ENCODE assay signal across 8 cellular contexts in the genomic region with DNA sequence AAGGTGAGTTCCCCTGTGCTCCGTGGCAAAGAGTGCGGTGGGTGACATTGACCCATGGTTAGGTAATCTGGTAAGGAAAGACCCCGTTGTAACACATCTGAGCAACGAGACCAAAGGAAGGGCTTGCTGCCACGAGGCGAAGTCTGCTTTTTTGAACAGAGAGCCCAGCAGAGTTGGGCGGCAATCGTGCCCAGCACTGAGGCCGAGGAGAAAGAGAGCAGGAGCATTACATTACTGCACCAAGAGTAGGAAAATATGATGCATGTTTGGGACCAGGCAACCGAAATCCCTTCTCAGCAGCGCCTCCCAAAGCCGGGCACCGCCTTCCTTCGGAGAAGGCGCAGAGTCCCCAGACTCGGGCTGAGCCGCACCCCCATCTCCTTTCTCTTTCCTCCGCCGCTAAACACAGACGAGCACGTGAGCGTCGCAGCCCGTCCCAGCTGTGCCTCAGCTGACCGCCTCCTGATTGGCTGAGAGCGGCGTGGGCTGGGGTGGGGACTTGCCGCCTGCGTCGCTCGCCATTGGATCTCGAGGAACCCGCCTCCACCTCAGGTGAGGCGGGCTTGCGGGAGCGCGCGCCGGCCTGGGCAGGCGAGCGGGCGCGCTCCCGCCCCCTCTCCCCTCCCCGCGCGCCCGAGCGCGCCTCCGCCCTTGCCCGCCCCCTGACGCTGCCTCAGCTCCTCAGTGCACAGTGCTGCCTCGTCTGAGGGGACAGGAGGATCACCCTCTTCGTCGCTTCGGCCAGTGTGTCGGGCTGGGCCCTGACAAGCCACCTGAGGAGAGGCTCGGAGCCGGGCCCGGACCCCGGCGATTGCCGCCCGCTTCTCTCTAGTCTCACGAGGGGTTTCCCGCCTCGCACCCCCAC. TPM values are rescaled to one million over a fixed set of nuclear protein-coding genes. Genes with fewer than 3 reads are reported as not detected.
DNase-seq lines count a peak whose midpoint lies in the region; ATAC-seq, FAIRE-seq and TF ChIP-seq lines count a peak whose summit lies in the region.

A gene (plus strand): TSS at position 684 of the 865 bp plus-strand sequence. CDS start 292 bp downstream, outside the sequence.

- peaks cover 0 to 6% (median 1%) of the 10 kb centered on the region in 4 experiments; a peak in 4 of 7 replicates for H3K4me1 ChIP-seq in H1 (replicated peaks in 1 of 4; ENCODE audit: control insufficient read depth in 3 of 4, insufficient read depth in 4 of 4, low read length in 3 of 4)

- no peak within 1 kb of the TSS for H2AK5ac ChIP-seq in H1 (ENCODE audit: low read depth, low read length)

- H4K91ac ChIP-seq in H1 (replicated peaks; ENCODE audit: insufficient read length, low read length) = peak within 1 kb of the TSS; percentile 95

- peak within 1 kb of the TSS; percentile 72 to 81 for H3K4me2 ChIP-seq in H1 (ENCODE audit: insufficient read depth in 1 of 2, low read depth in 2 of 2, low read length in 2 of 2)

- H3K14ac ChIP-seq in H1 (ENCODE audit: insufficient read length) = peak within 1 kb of the TSS; percentile 25

- no peaks in the 10 kb centered on the region for H3K9me3 Mint-ChIP-seq in activated CD8-positive, alpha-beta memory T cell treated with anti-CD3 and anti-CD28 coated beads, Interleukin-2, amount 10 ng/mL, durations not matched to agents 7 days and 5 days (ENCODE audit: low read depth)
- peaks cover 7% of the 10 kb centered on the region for H3K9me3 Mint-ChIP-seq in memory B cell

- H4K5ac ChIP-seq in H1 (ENCODE audit: insufficient read length, low read depth, low read length) = peak within 1 kb of the TSS; percentile 97

- no peaks in the 10 kb centered on the region for H3K36me3 ChIP-seq in H1 (ENCODE audit: control insufficient read depth in 2 of 4, insufficient read depth in 4 of 4, low read length in 3 of 4)

- POLR2A ChIA-PET in H1 (lab: Charles Lee; ENCODE audit: partially characterized antibody) = interaction anchor here (0.6 to 2.3 kb wide), 29 partner anchors 10 to 251 kb away, joined by 3 to 25 read pairs (median 4); a partner anchor contains a TSS

- TF ChIP-seq EP300 in H1 (IDR thresholded peaks at IDR 0.05; ENCODE audit: borderline replicate concordance in 1 of 2, low read depth in 2 of 2, low read length in 2 of 2) = no peak

- peak within 1 kb of the TSS; percentile 96 for H3K18ac ChIP-seq in H1 (ENCODE audit: extremely low read depth, low read length)

- TF ChIP-seq CTCF in H1 (IDR thresholded peaks at IDR 0.05; ENCODE audit: control extremely low read depth in 1 of 3, insufficient read depth in 1 of 3, low read depth in 1 of 3, low read length in 3 of 3) = peak in 2 of 3 experiments; percentile 11 to 22; a peak in 2 of 4 replicates

- H3K9me3 ChIP-seq in H1 (ENCODE audit: insufficient read depth in 2 of 2, low read depth in 1 of 2, low read length in 1 of 2) = no peaks in the 10 kb centered on the region

- peak; percentile 98 to 99 for TF ChIP-seq POLR2A in H1 (IDR thresholded peaks at IDR 0.05; ENCODE audit: control extremely low read depth in 1 of 2, low read depth in 2 of 2, low read length in 2 of 2)

- peak within 1 kb of the TSS; percentile 99 for H4K8ac ChIP-seq in H1 (ENCODE audit: extremely low read depth, insufficient read depth, low read length)

- peak within 1 kb of the TSS; percentile 96 for H2BK5ac ChIP-seq in H1 (ENCODE audit: low read depth, low read length)

- H3K9ac ChIP-seq in H1 (replicated peaks in 1 of 4; ENCODE audit: extremely low read depth in 1 of 4, low read depth in 3 of 4, low read length in 3 of 4) = peak within 1 kb of the TSS; percentile 85 to 97 (median 94)

- H3K79me1 ChIP-seq in H1 (ENCODE audit: low read depth, low read length) = no peaks in the 10 kb centered on the region

- 2% methylated on average over 45 of the region's 68 CpGs; no CpG with 5 or more reads in 1 of the 2 experiments for WGBS in H1 (ENCODE audit: extremely low coverage in 1 of 2, insufficient coverage in 1 of 2, insufficient read length in 1 of 2, insufficient replicate concordance in 2 of 2, low coverage in 1 of 2, low lambda C conversion rate in 2 of 2, missing lambda C conversion rate in 1 of 2), 2 experiments

- H3K23me2 ChIP-seq in H1 (ENCODE audit: low read depth, low read length) = peaks cover 5% of the 10 kb centered on the region

- peaks cover 42% of the 10 kb centered on the region for H3K36me3 Mint-ChIP-seq in activated CD8-positive, alpha-beta memory T cell treated with anti-CD3 and anti-CD28 coated beads, Interleukin-2, amount 10 ng/mL, durations not matched to agents 7 days and 5 days
- H3K36me3 Mint-ChIP-seq in memory B cell = peaks cover 6% of the 10 kb centered on the region

- peak within 1 kb of the TSS; percentile 97 for H3K27ac ChIP-seq in H1 (ENCODE audit: low read depth, low read length)

- DNase-seq in COR-L47 (lab: John Stamatoyannopoulos, UW) (peak; percentile 98), HTR-8/SVneo (ENCODE audit: insufficient read length, low spot score) (peak; percentile 100), NOMO-1 treated with dmso at 0.1 percent for 144 hours (lab: John Stamatoyannopoulos, UW; ENCODE audit: unreplicated experiment) (peak; percentile 99), H1 (ENCODE audit: low read depth in 1 of 2, low spot score in 2 of 2) (peak; percentile 91 to 97), memory B cell (ENCODE audit: low spot score in 2 of 2) (peak; percentile 77 to 91)
- DNase-seq in activated CD8-positive, alpha-beta memory T cell treated with anti-CD3 and anti-CD28 coated beads, Interleukin-2, amount 10 ng/mL, durations not matched to agents 7 days and 5 days = peak; percentile 98
- peak; percentile 92 for DNase-seq in stimulated activated CD8-positive, alpha-beta memory T cell treated with anti-CD3 and anti-CD28 coated beads, Interleukin-12 subunit alpha, Interleukin-12 subunit beta, amount 100 ng/mL, for 24 hours (ENCODE audit: extremely low read depth)

- H3K27ac Mint-ChIP-seq in activated CD8-positive, alpha-beta memory T cell treated with anti-CD3 and anti-CD28 coated beads, Interleukin-2, amount 10 ng/mL, durations not matched to agents 7 days and 5 days = peak within 1 kb of the TSS; percentile 96
- peak within 1 kb of the TSS; percentile 97 for H3K27ac Mint-ChIP-seq in memory B cell

- peak within 1 kb of the TSS; percentile 96 to 100 (median 98) for H3K4me3 ChIP-seq in H1 (ENCODE audit: extremely low read depth in 1 of 4, insufficient read depth in 2 of 4, low read depth in 3 of 4, low read length in 4 of 4)

- H2AFZ ChIP-seq in H1 (ENCODE audit: low read length) = no peak within 1 kb of the TSS

- H2BK12ac ChIP-seq in H1 (ENCODE audit: low read depth, low read length) = no peak within 1 kb of the TSS; the same call in 1 of the 2 replicates

- ATAC-seq in GM21367 (IDR thresholded peaks at IDR 0.05; ENCODE audit: unreplicated experiment) = peak; percentile 90
- ATAC-seq in activated CD8-positive, alpha-beta memory T cell treated with anti-CD3 and anti-CD28 coated beads, Interleukin-2, amount 10 ng/mL, durations not matched to agents 7 days and 5 days = peak; percentile 94
- ATAC-seq in memory B cell (ENCODE audit: low read depth) = peak; percentile 93

- peak within 1 kb of the TSS; percentile 91 for H3K4me3 Mint-ChIP-seq in activated CD8-positive, alpha-beta memory T cell treated with anti-CD3 and anti-CD28 coated beads, Interleukin-2, amount 10 ng/mL, durations not matched to agents 7 days and 5 days
- H3K4me3 Mint-ChIP-seq in memory B cell = peak within 1 kb of the TSS; percentile 98

- peak; percentile 100 for FAIRE-seq in HTR-8/SVneo (lab: Jason Lieb, UNC)
- FAIRE-seq in H1 (lab: Jason Lieb, UNC) = peak; percentile 32

- H4K20me1 ChIP-seq in H1 (replicated peaks in 1 of 2; ENCODE audit: control insufficient read depth in 1 of 2, insufficient read depth in 2 of 2, low read length in 2 of 2) = peaks cover 9 to 12% of the 10 kb centered on the region in 2 experiments

- CTCF ChIA-PET in activated CD8-positive, alpha-beta memory T cell treated with anti-CD3 and anti-CD28 coated beads, Interleukin-2, amount 10 ng/mL, durations not matched to agents 7 days and 5 days (lab: Charles Lee) = interaction anchor here (0.7 to 2.5 kb wide), 5 partner anchors 11 to 33 kb away, joined by 3 to 8 read pairs (median 4); no protein-coding TSS in a partner anchor
- CTCF ChIA-PET in H1 (lab: Charles Lee; ENCODE audit: partially characterized antibody) = interaction anchor here (0.9 to 1.6 kb wide), 3 partner anchors 13 to 233 kb away, joined by 3 to 4 read pairs (median 3); no protein-coding TSS in a partner anchor

- peak within 1 kb of the TSS; percentile 77 for H3K23ac ChIP-seq in H1 (ENCODE audit: insufficient read length)

- H3K4ac ChIP-seq in H1 (replicated peaks; ENCODE audit: insufficient read length, low read depth, low read length) = peak within 1 kb of the TSS; percentile 97

- H2BK15ac ChIP-seq in H1 (ENCODE audit: low read length) = no peak within 1 kb of the TSS

- H2BK120ac ChIP-seq in H1 (replicated peaks; ENCODE audit: low read depth, low read length) = no peak within 1 kb of the TSS

- peaks cover 43% of the 10 kb centered on the region for H3K4me1 Mint-ChIP-seq in activated CD8-positive, alpha-beta memory T cell treated with anti-CD3 and anti-CD28 coated beads, Interleukin-2, amount 10 ng/mL, durations not matched to agents 7 days and 5 days
- peaks cover 21% of the 10 kb centered on the region for H3K4me1 Mint-ChIP-seq in memory B cell

- H3K27me3 Mint-ChIP-seq in activated CD8-positive, alpha-beta memory T cell treated with anti-CD3 and anti-CD28 coated beads, Interleukin-2, amount 10 ng/mL, durations not matched to agents 7 days and 5 days = no peaks in the 10 kb centered on the region
- peaks cover 3% of the 10 kb centered on the region for H3K27me3 Mint-ChIP-seq in memory B cell

- no peaks in the 10 kb centered on the region for H3K27me3 ChIP-seq in H1 (replicated peaks in 1 of 4; ENCODE audit: control insufficient read depth in 3 of 4, extremely low read depth in 1 of 4, insufficient read depth in 3 of 4, low read length in 3 of 4)

- peak within 1 kb of the TSS; percentile 99 for H3K56ac ChIP-seq in H1 (replicated peaks; ENCODE audit: insufficient read length, low read depth, low read length)

- H3K79me2 ChIP-seq in H1 (ENCODE audit: control insufficient read depth in 1 of 2, insufficient read depth in 2 of 2, low read length in 2 of 2) = peaks cover 37 to 43% of the 10 kb centered on the region in 2 experiments

- no peak within 1 kb of the TSS for H2BK20ac ChIP-seq in H1 (ENCODE audit: low read length)

- TF ChIP-seq RAD21 in H1 (IDR thresholded peaks at IDR 0.05 in 1 of 2, conservative IDR thresholded peaks at IDR 0.05 in 1 of 2; ENCODE audit: low read depth in 2 of 2, low read length in 2 of 2) = peak; percentile 18 to 26; a peak in 2 of 4 replicates

RNA-seq across cellular contexts. Expression of the gene that starts here (rescaled TPM):
- 100 to 1,000 TPM; 134 to 158 TPM for total RNA-seq in activated CD8-positive, alpha-beta memory T cell treated with anti-CD3 and anti-CD28 coated beads, Interleukin-2, amount 10 ng/mL, durations not matched to agents 7 days and 5 days
- total RNA-seq in H1 (2021; fragmentation: NEBNext Ultra II Directional; extraction: Animal tissue kit (Norgen Biotek cat#: 25700)) = 175 and 178 TPM in 2 replicates
- polyA plus RNA-seq in H1 (2011; rRNA removed) = 37.1 and 54.8 TPM in 2 replicates
- polyA plus RNA-seq in H1 (2011; cell fraction: cytosol; rRNA removed) = 75.8 TPM
- 47.4 TPM for polyA plus RNA-seq in H1 (2011; cell fraction: nucleus; rRNA removed)
- 83.9 to 146 TPM (median 111 TPM) in 4 replicates for polyA plus RNA-seq in H1 (2012, experiment 1 of 2)
- polyA plus RNA-seq in H1 (2012, experiment 2 of 2) = 6.1 TPM
- 162 TPM for polyA plus RNA-seq in H1 (2013, experiment 1 of 2)
- polyA plus RNA-seq in H1 (2013, experiment 2 of 2) = 156 TPM
- polyA minus RNA-seq in H1 (2011; rRNA and poly(A)+ RNA removed) = 95.9 and 172 TPM in 2 replicates
- polyA minus RNA-seq in H1 (2011; cell fraction: cytosol; rRNA and poly(A)+ RNA removed) = 145 TPM
- 149 TPM for polyA minus RNA-seq in H1 (2011; cell fraction: nucleus; rRNA and poly(A)+ RNA removed)

Comparison
In these comparisons a context has a peak if more than half of its experiments do, and no peak if none do; other contexts are left out.
1. Peak in every context shown above with its lines: DNase-seq, ATAC-seq, H3K4me3 ChIP-seq and H3K27ac ChIP-seq.